22 cellular contexts compared by ENCODE assay signal in the genomic region with DNA sequence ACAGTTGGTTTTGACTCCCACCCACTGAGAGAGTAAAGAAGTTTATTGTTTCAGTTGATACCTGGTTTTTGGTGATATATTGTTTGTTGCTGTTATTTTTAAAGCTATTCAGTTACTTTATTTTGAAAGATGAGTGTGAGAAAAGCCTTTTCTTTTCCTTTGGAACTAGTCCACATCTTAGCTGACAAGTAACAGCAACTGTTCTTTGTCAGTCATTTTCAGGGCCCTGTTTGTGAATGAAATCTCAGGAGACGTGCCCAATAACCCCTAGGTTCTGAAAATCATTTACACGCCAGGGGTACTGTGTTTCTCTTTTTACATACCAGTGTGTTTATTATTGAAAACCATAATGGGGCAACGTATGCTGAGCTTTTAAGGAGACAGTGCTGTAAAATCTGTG.
"Had no signal": no experiment of that assay in that cellular context is flagged by ENCODE, and none has a peak within 500 bp of the region (broad histone marks: within the 10 kb centered on the region; RNA-seq: fewer than 3 reads in every experiment).

No MANE protein-coding gene starts in this region.

- DNase-seq: effector CD4-positive, alpha-beta T cell; endodermal cell; erythroblast; foreskin melanocyte; head of caudate nucleus; hypothalamus; islet precursor cell; mammary epithelial cell; mucosa of descending colon; occipital lobe; psoas muscle; retina; right lobe of liver; stimulated activated CD4-positive, alpha-beta T cell treated with anti-CD3 and anti-CD28 coated beads, Interleukin-2, amount 100 ng/mL, for 24 hours; stimulated activated CD4-positive, alpha-beta T cell treated with anti-CD3 and anti-CD28 coated beads, Interleukin-4, amount 100 ng/mL, for 4 hours; stimulated activated naive B cell treated with anti-CD40 and anti-IgM and Interleukin-4, amounts not matched to agents 10 μg/mL and 1 μg/mL and 100 μg/mL, for 72 hours; stomach; substantia nigra; transverse colon had no signal

- H3K27me3 Mint-ChIP-seq: stimulated activated naive B cell treated with anti-CD40 and anti-IgM and Interleukin-4, amounts not matched to agents 10 μg/mL and 1 μg/mL and 100 μg/mL, for 72 hours had no signal

- H3K9me3 ChIP-seq: mucosa of descending colon, psoas muscle, right lobe of liver, stomach, thoracic aorta, transverse colon had no signal

- H3K4me1 ChIP-seq: right lobe of liver had no signal

- H3K4me3 ChIP-seq: coronary artery, mucosa of descending colon, psoas muscle, right lobe of liver, stomach, thoracic aorta, transverse colon had no signal

- H3K36me3 Mint-ChIP-seq: natural killer cell treated with Interleukin-12 subunit alpha and Interleukin-12 subunit beta and Interleukin-15 and Interleukin-18, amount 100 ng/mL, for 72 hours; stimulated activated naive B cell treated with anti-CD40 and anti-IgM and Interleukin-4, amounts not matched to agents 10 μg/mL and 1 μg/mL and 100 μg/mL, for 72 hours had no signal

- H3K27me3 ChIP-seq: right lobe of liver, stomach, transverse colon had no signal

- H3K27ac ChIP-seq: coronary artery, psoas muscle, right lobe of liver, stomach, thoracic aorta, transverse colon had no signal

- H3K27ac Mint-ChIP-seq: endodermal cell; natural killer cell treated with Interleukin-12 subunit alpha and Interleukin-12 subunit beta and Interleukin-15 and Interleukin-18, amount 100 ng/mL, for 72 hours; stimulated activated naive B cell treated with anti-CD40 and anti-IgM and Interleukin-4, amounts not matched to agents 10 μg/mL and 1 μg/mL and 100 μg/mL, for 72 hours had no signal

- H3K4me3 Mint-ChIP-seq: endodermal cell; natural killer cell treated with Interleukin-12 subunit alpha and Interleukin-12 subunit beta and Interleukin-15 and Interleukin-18, amount 100 ng/mL, for 72 hours; stimulated activated naive B cell treated with anti-CD40 and anti-IgM and Interleukin-4, amounts not matched to agents 10 μg/mL and 1 μg/mL and 100 μg/mL, for 72 hours had no signal

- H3K36me3 ChIP-seq: right lobe of liver, stomach, thoracic aorta, transverse colon had no signal

- H3K9me3 Mint-ChIP-seq: endodermal cell; natural killer cell treated with Interleukin-12 subunit alpha and Interleukin-12 subunit beta and Interleukin-15 and Interleukin-18, amount 100 ng/mL, for 72 hours; stimulated activated naive B cell treated with anti-CD40 and anti-IgM and Interleukin-4, amounts not matched to agents 10 μg/mL and 1 μg/mL and 100 μg/mL, for 72 hours had no signal
